8 cellular contexts compared by ENCODE assay signal in genomic region chr12:57837779-57838562, GRCh38. TPM values are rescaled to one million over a fixed set of nuclear protein-coding genes. Genes with fewer than 3 reads are reported as not detected.
DNase-seq lines count a peak whose midpoint lies in the region; ATAC-seq and TF ChIP-seq lines count a peak whose summit lies in the region.

No MANE protein-coding gene starts in this region.

- no peak for TF ChIP-seq CTCF in DND-41 (IDR thresholded peaks at IDR 0.05; ENCODE audit: borderline replicate concordance, extremely low read depth, low read length, poor library complexity, severe bottlenecking)
- TF ChIP-seq CTCF in glutamatergic neuron (IDR thresholded peaks at IDR 0.05; ENCODE audit: partially characterized antibody, unreplicated experiment): no peak

- H3K4me1 Mint-ChIP-seq in activated T-cell treated with anti-CD3 and anti-CD28 coated beads, Interleukin-2, amount 50 U/mL, for 24 hours (ENCODE audit: low read depth): peaks cover 94% of the 10 kb centered on the region
- H3K4me1 Mint-ChIP-seq in glutamatergic neuron (ENCODE audit: low read depth, unreplicated experiment): peaks cover 70% of the 10 kb centered on the region
- peaks cover 95% of the 10 kb centered on the region for H3K4me1 Mint-ChIP-seq in stimulated activated effector memory CD8-positive, alpha-beta T cell treated with anti-CD3 and anti-CD28 coated beads, Interleukin-12 subunit alpha, Interleukin-12 subunit beta, amount 100 ng/mL, for 72 hours

- H3K4me2 ChIP-seq in DND-41 (ENCODE audit: insufficient read depth, low read length): no peak overlapping the region

- no peaks in the 10 kb centered on the region for H3K27me3 Mint-ChIP-seq in activated T-cell treated with anti-CD3 and anti-CD28 coated beads, Interleukin-2, amount 50 U/mL, for 24 hours
- peaks cover 6% of the 10 kb centered on the region for H3K27me3 Mint-ChIP-seq in glutamatergic neuron (ENCODE audit: unreplicated experiment)

- H3K27me3 ChIP-seq in DND-41 (ENCODE audit: insufficient read depth, low read length, poor library complexity) (no peaks in the 10 kb centered on the region), HUES48 (ENCODE audit: control insufficient read depth, insufficient read depth, low read length) (no peaks in the 10 kb centered on the region)

- peak overlapping the region; percentile 32; the same call in 1 of the 2 replicates for H3K27ac ChIP-seq in DND-41 (ENCODE audit: low read length)
- peak overlapping the region; percentile 72 for H3K27ac ChIP-seq in HUES48 (ENCODE audit: low read depth, low read length)

- H3K9ac ChIP-seq in DND-41 (ENCODE audit: low read depth, low read length): no peak overlapping the region
- 0 out of 2 replicates have a peak overlapping the region, but pooled peaks have one; percentile 0 for H3K9ac ChIP-seq in HUES48 (ENCODE audit: low read depth, low read length)

- H3K79me2 ChIP-seq in DND-41 (ENCODE audit: insufficient read depth, low read length): peaks cover 99% of the 10 kb centered on the region

- ATAC-seq in DND-41 (ENCODE audit: insufficient read depth, low read depth): peak; percentile 60
- peak; percentile 39 for ATAC-seq in stimulated activated effector memory CD8-positive, alpha-beta T cell treated with anti-CD3 and anti-CD28 coated beads, Interleukin-12 subunit alpha, Interleukin-12 subunit beta, amount 100 ng/mL, for 72 hours
- no peak for ATAC-seq in HG02588 (IDR thresholded peaks at IDR 0.05; ENCODE audit: unreplicated experiment)

- peaks cover 40% of the 10 kb centered on the region for H3K4me1 ChIP-seq in DND-41 (ENCODE audit: insufficient read depth, low read length)
- peaks cover 82% of the 10 kb centered on the region for H3K4me1 ChIP-seq in HUES48 (ENCODE audit: control insufficient read depth, insufficient read depth, low read length)

- peak; percentile 20 for DNase-seq in DND-41
- DNase-seq in activated T-cell treated with anti-CD3 and anti-CD28 coated beads, Interleukin-2, amount 50 U/mL, for 24 hours: peak; percentile 50
- no peak for DNase-seq in glutamatergic neuron
- DNase-seq in stimulated activated effector memory CD8-positive, alpha-beta T cell treated with anti-CD3 and anti-CD28 coated beads, Interleukin-12 subunit alpha, Interleukin-12 subunit beta, amount 100 ng/mL, for 72 hours (ENCODE audit: low spot score in 2 of 2): no peak
- DNase-seq in middle frontal gyrus (ENCODE audit: extremely low spot score, low spot score): no peak
- no peak for DNase-seq in ecto neural progenitor cell (ENCODE audit: low spot score)

- peak overlapping the region; percentile 90 for H3K27ac Mint-ChIP-seq in activated T-cell treated with anti-CD3 and anti-CD28 coated beads, Interleukin-2, amount 50 U/mL, for 24 hours
- peak overlapping the region; percentile 33 for H3K27ac Mint-ChIP-seq in glutamatergic neuron (ENCODE audit: unreplicated experiment)
- H3K27ac Mint-ChIP-seq in stimulated activated effector memory CD8-positive, alpha-beta T cell treated with anti-CD3 and anti-CD28 coated beads, Interleukin-12 subunit alpha, Interleukin-12 subunit beta, amount 100 ng/mL, for 72 hours: peak overlapping the region; percentile 91

- no peaks in the 10 kb centered on the region for H3K9me3 Mint-ChIP-seq in activated T-cell treated with anti-CD3 and anti-CD28 coated beads, Interleukin-2, amount 50 U/mL, for 24 hours
- H3K9me3 Mint-ChIP-seq in glutamatergic neuron (ENCODE audit: unreplicated experiment): no peaks in the 10 kb centered on the region
- no peaks in the 10 kb centered on the region for H3K9me3 Mint-ChIP-seq in stimulated activated effector memory CD8-positive, alpha-beta T cell treated with anti-CD3 and anti-CD28 coated beads, Interleukin-12 subunit alpha, Interleukin-12 subunit beta, amount 100 ng/mL, for 72 hours

- H3K4me3 Mint-ChIP-seq in activated T-cell treated with anti-CD3 and anti-CD28 coated beads, Interleukin-2, amount 50 U/mL, for 24 hours: peak overlapping the region; percentile 48
- H3K4me3 Mint-ChIP-seq in glutamatergic neuron (ENCODE audit: unreplicated experiment): peak overlapping the region; percentile 38
- peak overlapping the region; percentile 41 for H3K4me3 Mint-ChIP-seq in stimulated activated effector memory CD8-positive, alpha-beta T cell treated with anti-CD3 and anti-CD28 coated beads, Interleukin-12 subunit alpha, Interleukin-12 subunit beta, amount 100 ng/mL, for 72 hours

- H2AFZ ChIP-seq in DND-41 (ENCODE audit: low read depth, low read length): no peak overlapping the region

- no peaks in the 10 kb centered on the region; the same call in 1 of the 2 replicates for H3K36me3 ChIP-seq in DND-41 (ENCODE audit: insufficient read depth, low read length)
- no peaks in the 10 kb centered on the region for H3K36me3 ChIP-seq in HUES48 (ENCODE audit: control insufficient read depth, insufficient read depth, low read length)

- no peaks in the 10 kb centered on the region for H3K36me3 Mint-ChIP-seq in activated T-cell treated with anti-CD3 and anti-CD28 coated beads, Interleukin-2, amount 50 U/mL, for 24 hours (ENCODE audit: low read depth)
- H3K36me3 Mint-ChIP-seq in glutamatergic neuron (ENCODE audit: unreplicated experiment): no peaks in the 10 kb centered on the region
- H3K36me3 Mint-ChIP-seq in stimulated activated effector memory CD8-positive, alpha-beta T cell treated with anti-CD3 and anti-CD28 coated beads, Interleukin-12 subunit alpha, Interleukin-12 subunit beta, amount 100 ng/mL, for 72 hours: no peaks in the 10 kb centered on the region

- no peaks in the 10 kb centered on the region for H3K9me3 ChIP-seq in DND-41 (ENCODE audit: insufficient read depth, low read length, severe bottlenecking)
- no peaks in the 10 kb centered on the region for H3K9me3 ChIP-seq in HUES48 (ENCODE audit: control insufficient read depth, insufficient read depth, low read length)

- H3K4me3 ChIP-seq in DND-41 (ENCODE audit: low read depth in 1 of 2, low read length in 2 of 2) (no peak overlapping the region), HUES48 (ENCODE audit: low read depth, low read length) (no peak overlapping the region)

- peaks cover 92% of the 10 kb centered on the region for H4K20me1 ChIP-seq in DND-41 (ENCODE audit: insufficient read depth, low read length)

RNA-seq across cellular contexts. Expression of gene CTDSP2, which starts 8.6 kb away (rescaled TPM):
- total RNA-seq in glutamatergic neuron (ENCODE audit: unreplicated experiment): 127 TPM

RNA-seq across cellular contexts. Expression of gene AVIL, which starts 19.4 kb away (rescaled TPM):
- 4.8 TPM for total RNA-seq in glutamatergic neuron (ENCODE audit: unreplicated experiment)

RNA-seq across cellular contexts. Expression of gene TSFM, which starts 55.4 kb away (rescaled TPM):
- total RNA-seq in glutamatergic neuron (ENCODE audit: unreplicated experiment): 35.7 TPM

Comparison
In these comparisons a context has a peak if more than half of its experiments do, and no peak if none do; other contexts are left out.
1. DNase-seq: peak in DND-41 (single experiment) and activated T-cell treated with anti-CD3 and anti-CD28 coated beads, Interleukin-2, amount 50 U/mL, for 24 hours (single experiment); none in glutamatergic neuron (single experiment), stimulated activated effector memory CD8-positive, alpha-beta T cell treated with anti-CD3 and anti-CD28 coated beads, Interleukin-12 subunit alpha, Interleukin-12 subunit beta, amount 100 ng/mL, for 72 hours (0 of 2), middle frontal gyrus (single experiment) and ecto neural progenitor cell (single experiment).
2. H3K27ac Mint-ChIP-seq: peak in every context shown above with its lines; median percentile 91 in stimulated activated effector memory CD8-positive, alpha-beta T cell treated with anti-CD3 and anti-CD28 coated beads, Interleukin-12 subunit alpha, Interleukin-12 subunit beta, amount 100 ng/mL, for 72 hours; 90 in activated T-cell treated with anti-CD3 and anti-CD28 coated beads, Interleukin-2, amount 50 U/mL, for 24 hours; 33 in glutamatergic neuron.
3. Peak in every context shown above with its lines, with median percentiles within 50 percentile points of each other: H3K4me3 Mint-ChIP-seq.